8 cellular contexts compared by ENCODE assay signal in genomic region chr11:34356130-34356529, GRCh38. TPM values are rescaled to one million over a fixed set of nuclear protein-coding genes. Genes with fewer than 3 reads are reported as not detected.
DNase-seq lines count a peak whose midpoint lies in the region; ATAC-seq and TF ChIP-seq lines count a peak whose summit lies in the region.

No MANE protein-coding gene starts in this region.

- H3K27me3 ChIP-seq in gastroesophageal sphincter = no peaks in the 10 kb centered on the region
- peaks cover 7% of the 10 kb centered on the region for H3K27me3 ChIP-seq in skeletal muscle satellite cell (ENCODE audit: control insufficient read depth, insufficient read depth, low read length)

- no peak for TF ChIP-seq POLR2A in gastroesophageal sphincter (IDR thresholded peaks at IDR 0.05)

- no peak for ATAC-seq in gastroesophageal sphincter
- ATAC-seq in activated CD4-positive, CD25-positive, alpha-beta regulatory T cell treated with anti-CD3 and anti-CD28 coated beads, Interleukin-2, amount 50 U/mL, for 24 hours = no peak
- ATAC-seq in GM18867 (IDR thresholded peaks at IDR 0.05; ENCODE audit: unreplicated experiment) = no peak

- H3K4me1 ChIP-seq in gastroesophageal sphincter (peaks cover 0 to 48% (median 14%) of the 10 kb centered on the region in 3 donors), skeletal muscle satellite cell (ENCODE audit: control insufficient read depth, insufficient read depth, low read length) (peaks cover 29% of the 10 kb centered on the region)

- TF ChIP-seq EP300 in gastroesophageal sphincter (IDR thresholded peaks at IDR 0.05) = no peak

- H3K9ac ChIP-seq in skeletal muscle satellite cell (ENCODE audit: low read depth, low read length) = peak overlapping the region; percentile 73

- H3K4me2 ChIP-seq in skeletal muscle satellite cell (ENCODE audit: low read length) = peak overlapping the region; percentile 99

- peak; percentile 40 for DNase-seq in NCI-H1092 treated with DMSO at 0.1 percent for 48 hours (lab: John Stamatoyannopoulos, UW)
- no peak for DNase-seq in NCI-H1092 (lab: John Stamatoyannopoulos, UW)
- peak; percentile 19 for DNase-seq in SK-MEL-5 (ENCODE audit: low read depth, low spot score)
- no peak for DNase-seq in NCI-H2029 (lab: John Stamatoyannopoulos, UW)

- no peak for TF ChIP-seq CTCF in gastroesophageal sphincter (IDR thresholded peaks at IDR 0.05)

- 50 to 55% methylated on average over 4 to 6 of the region's 7 CpGs for WGBS in gastroesophageal sphincter (ENCODE audit: low coverage in 1 of 2), 2 donors

- H3K36me3 ChIP-seq in gastroesophageal sphincter (no peaks in the 10 kb centered on the region), skeletal muscle satellite cell (ENCODE audit: insufficient read depth, low read length) (no peaks in the 10 kb centered on the region)

- H3K9me3 ChIP-seq in gastroesophageal sphincter (no peaks in the 10 kb centered on the region), skeletal muscle satellite cell (replicated peaks; ENCODE audit: low read length) (no peaks in the 10 kb centered on the region)

- in situ Hi-C loops in SK-MEL-5 (cut with HindIII; ENCODE audit: low pct_unique_long_range_greater_than_20kb, low sequenced_read_pairs) = no loop called here

- H3K4me3 ChIP-seq in gastroesophageal sphincter (peak overlapping the region; percentile 37 to 68), skeletal muscle satellite cell (ENCODE audit: low read length) (peak overlapping the region; percentile 85)

- H3K27ac ChIP-seq in gastroesophageal sphincter = peak overlapping the region in 2 of 4 donors; percentile 80 to 89

RNA-seq across cellular contexts. Expression of gene ABTB2, which starts 1.7 kb away (rescaled TPM):
- 3.3 and 4.2 TPM in 2 replicates for total RNA-seq in SK-MEL-5 (2014; rRNA removed; shearing (Covaris generic))
- 26.9 and 31.5 TPM in 2 replicates for polyA plus RNA-seq in SK-MEL-5 (2015; cell fraction: cytosol; rRNA removed)
- polyA plus RNA-seq in SK-MEL-5 (2015; cell fraction: nucleus; rRNA removed) = 19.4 and 21.6 TPM in 2 replicates
- 10 to 100 TPM in 1 of 4 donors, 1 to 10 TPM in 3; 4.1 to 11.0 (median 7.5) TPM for total RNA-seq in gastroesophageal sphincter
- total RNA-seq in skeletal muscle satellite cell (2012; rRNA removed) = 0.51 and 2.0 TPM in 2 replicates

Comparison
In these comparisons a context has a peak if more than half of its experiments do, and no peak if none do; other contexts are left out.
1. DNase-seq: peak in NCI-H1092 treated with DMSO at 0.1 percent for 48 hours (single experiment) and SK-MEL-5 (single experiment); none in NCI-H1092 (single experiment) and NCI-H2029 (single experiment).